In the genomic region with DNA sequence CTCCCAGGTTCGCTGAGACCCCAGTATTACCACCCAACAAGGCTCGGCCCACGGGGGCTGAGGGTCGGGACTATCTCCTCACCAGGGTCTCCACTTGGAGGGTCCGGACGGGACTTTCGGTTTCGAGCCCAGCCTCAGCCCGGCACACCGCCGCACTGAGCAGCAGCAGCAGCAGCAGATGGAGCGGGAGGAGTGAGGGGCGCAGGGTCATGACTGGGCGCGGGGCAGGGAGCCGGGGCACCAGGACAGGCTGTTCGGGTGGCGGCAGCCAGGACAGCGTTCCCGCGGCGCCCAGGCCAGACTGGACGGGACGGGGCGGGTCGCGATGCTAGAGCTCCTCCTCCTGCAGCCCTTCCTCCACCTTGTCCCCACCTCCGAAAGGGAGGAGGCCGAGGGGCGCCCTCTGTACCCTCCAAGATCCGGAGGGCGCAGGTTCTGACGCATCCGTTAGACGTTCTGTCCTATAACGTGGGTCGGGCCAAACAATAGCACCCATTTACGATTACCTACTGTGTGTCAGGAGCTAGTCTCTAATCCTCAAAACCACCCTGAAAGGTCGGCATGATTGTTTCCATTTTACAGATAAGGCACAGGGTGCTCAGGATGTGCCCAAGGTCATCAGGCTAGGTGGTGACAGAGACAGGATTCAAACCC, we compare ENCODE assay signal across 8 cellular contexts. TPM values are rescaled to one million over a fixed set of nuclear protein-coding genes. Genes with fewer than 3 reads are reported as not detected.
DNase-seq lines count a peak whose midpoint lies in the region; ATAC-seq, FAIRE-seq and TF ChIP-seq lines count a peak whose summit lies in the region.

A gene (minus strand): TSS at position 275 of the 654 bp plus-strand sequence. CDS start 64 bp downstream, at position 211.

- WGBS in psoas muscle, 3 donors: 2% methylated on average over 37 to 39 of the region's 39 CpGs
- WGBS in aorta, 2 donors: 0 to 1% methylated on average over 24 to 39 of the region's 39 CpGs

- H3K9me3 ChIP-seq in cardiac muscle cell (ENCODE audit: low read depth): no peaks in the 10 kb centered on the region
- no peaks in the 10 kb centered on the region for H3K9me3 ChIP-seq in psoas muscle
- no peaks in the 10 kb centered on the region for H3K9me3 ChIP-seq in aorta (ENCODE audit: control insufficient read depth, low read length)

- peak; percentile 71; the same call in 1 of the 2 replicates for TF ChIP-seq POLR2A in GM12891 (IDR thresholded peaks at IDR 0.05; ENCODE audit: low read depth, low read length)

- TF ChIP-seq CTCF in cardiac muscle cell (IDR thresholded peaks at IDR 0.05; ENCODE audit: low read depth, low read length) (no peak), psoas muscle (IDR thresholded peaks at IDR 0.05) (no peak)

- H3K4me1 ChIP-seq in cardiac muscle cell (ENCODE audit: low read depth) (no peaks in the 10 kb centered on the region), psoas muscle (no peaks in the 10 kb centered on the region), aorta (ENCODE audit: control insufficient read depth in 1 of 2, insufficient read depth in 2 of 2, low read length in 2 of 2) (no peaks in the 10 kb centered on the region)

- peak; percentile 91 for FAIRE-seq in GM12891 (lab: Jason Lieb, UNC)

- ATAC-seq in HG02759 (IDR thresholded peaks at IDR 0.05; ENCODE audit: unreplicated experiment) (peak; percentile 78), psoas muscle (peak; percentile 76 to 83 (median 78)), aorta (ENCODE audit: low FRiP score) (peak; percentile 91)

- H3K36me3 ChIP-seq in cardiac muscle cell: peaks cover 6% of the 10 kb centered on the region
- H3K36me3 ChIP-seq in psoas muscle (ENCODE audit: insufficient read depth in 1 of 2, low read depth in 1 of 2): peaks cover 2% of the 10 kb centered on the region in 2 donors
- no peaks in the 10 kb centered on the region for H3K36me3 ChIP-seq in aorta (ENCODE audit: control insufficient read depth in 1 of 2, insufficient read depth in 2 of 2, low read length in 1 of 2)

- in situ Hi-C loops in G401 (cut with HindIII; ENCODE audit: low sequenced_read_pairs): no loop called here

- H3K27me3 ChIP-seq in cardiac muscle cell (no peaks in the 10 kb centered on the region), psoas muscle (ENCODE audit: insufficient read depth in 3 of 3, low read length in 2 of 3) (peaks cover 0 to 7% (median 0%) of the 10 kb centered on the region in 3 donors), aorta (ENCODE audit: control insufficient read depth in 1 of 2, insufficient read depth in 2 of 2, low read length in 1 of 2) (no peaks in the 10 kb centered on the region)

- H3K27ac ChIP-seq in cardiac muscle cell (no peak within 1 kb of the TSS), psoas muscle (no peak within 1 kb of the TSS), aorta (ENCODE audit: low read depth in 1 of 2, low read length in 2 of 2) (no peak within 1 kb of the TSS)

- H3K4me3 ChIP-seq in cardiac muscle cell (peak within 1 kb of the TSS; percentile 35), psoas muscle (peak within 1 kb of the TSS; percentile 83), aorta (ENCODE audit: low read length in 2 of 2) (peak within 1 kb of the TSS; percentile 54 to 69)

- intact Hi-C loops in psoas muscle (cut with DNase I): no loop called here
- intact Hi-C loops in aorta (cut with DNase I): no loop called here

- DNase-seq in GM12891 (ENCODE audit: insufficient read length, low spot score) (peak; percentile 70), RKO (ENCODE audit: low spot score) (peak; percentile 75), cardiac muscle cell (ENCODE audit: low read depth in 1 of 2, low spot score in 1 of 2) (peak; percentile 39 to 60), psoas muscle (peak; percentile 63 to 77), aorta (peak; percentile 76 to 91), G401 (ENCODE audit: low spot score) (no peak)
- DNase-seq in activated naive CD4-positive, alpha-beta T cell treated with Interleukin-2 at 50 U/mL for 16 hours: peak; percentile 82

TF ChIP-seq in GM12891, 5 proteins besides CTCF, POLR2A, EP300 and RAD21:
- TF ChIP-seq TAF1 (IDR thresholded peaks at IDR 0.05; ENCODE audit: low read depth, low read length) (peak; percentile 55), POU2F2 (IDR thresholded peaks at IDR 0.05; ENCODE audit: low read depth, low read length) (0 out of 2 replicates have a peak, but pooled peaks have one; percentile 65), SPI1 (IDR thresholded peaks at IDR 0.05; ENCODE audit: low read depth, low read length) (peak; percentile 46; the same call in 1 of the 2 replicates), PAX5 (IDR thresholded peaks at IDR 0.05; ENCODE audit: insufficient read depth, low read length, severe bottlenecking) (no peak), POLR2AphosphoS5 (IDR thresholded peaks at IDR 0.05; ENCODE audit: low read depth, low read length) (peak; percentile 90)

RNA-seq across cellular contexts. Expression of the gene that starts here (rescaled TPM):
- 43.4 TPM for polyA plus RNA-seq in GM12891 (2012; ENCODE audit: low read depth, missing spikeins)
- total RNA-seq in cardiac muscle cell (8.9 and 9.4 TPM in 2 replicates), psoas muscle (1 to 10 TPM; 1.6 to 7.8 (median 2.2) TPM), aorta (10 to 100 TPM; 35.7 to 41.4 TPM)
- polyA plus RNA-seq in cardiac muscle cell (3.4 and 11.9 TPM in 2 replicates), psoas muscle (1 to 10 TPM; 1.6 to 7.6 (median 2.9) TPM), aorta (10 to 100 TPM; 14.3 to 51.3 TPM)
- total RNA-seq in G401 (2014; rRNA removed; shearing (Covaris generic)): 2.0 and 2.8 TPM in 2 replicates
